1 cellular context compared by ENCODE assay signal in genomic region chr5:73729329-73729728, GRCh38.
A peak's percentile ranks its signal among the peaks of the same experiment; 100 is the strongest.
TF ChIP-seq lines count a peak whose summit lies in the region.

No MANE protein-coding gene starts in this region.

TF ChIP-seq in HepG2, 621 proteins besides CTCF, POLR2A, EP300 and RAD21 (continued from another document and continues in another):
- TF ChIP-seq ZNF512B (CRISPR knock-in tag; IDR thresholded peaks at IDR 0.05; ENCODE audit: borderline replicate concordance) (no peak), KLF16 (CRISPR knock-in tag; IDR thresholded peaks at IDR 0.05) (peak in 1 of 2 experiments; percentile 59; a peak in 1 of 4 replicates), ZNF503 (CRISPR knock-in tag; IDR thresholded peaks at IDR 0.05) (0 out of 2 replicates have a peak, but pooled peaks have one; percentile 61), PHF21A (CRISPR knock-in tag; IDR thresholded peaks at IDR 0.05) (peak; percentile 40; the same call in 1 of the 2 replicates), DMTF1 (CRISPR knock-in tag; IDR thresholded peaks at IDR 0.05) (no peak), NFE2L1 (CRISPR knock-in tag; IDR thresholded peaks at IDR 0.05; ENCODE audit: borderline replicate concordance) (no peak), PITX1 (CRISPR knock-in tag; IDR thresholded peaks at IDR 0.05) (peak; percentile 50; the same call in 1 of the 2 replicates), ZSCAN22 (CRISPR knock-in tag; IDR thresholded peaks at IDR 0.05) (no peak), MIXL1 (CRISPR knock-in tag; IDR thresholded peaks at IDR 0.05) (peak; percentile 84), KDM3A (CRISPR knock-in tag; IDR thresholded peaks at IDR 0.05; ENCODE audit: low read depth) (0 out of 2 replicates have a peak, but pooled peaks have one; percentile 23), ZNF281 (CRISPR knock-in tag; IDR thresholded peaks at IDR 0.05; ENCODE audit: borderline replicate concordance) (peak; percentile 38; the same call in 1 of the 2 replicates), ZNF652 (CRISPR knock-in tag; IDR thresholded peaks at IDR 0.05; ENCODE audit: borderline replicate concordance, low read depth) (no peak), SP1 (IDR thresholded peaks at IDR 0.05) (no peak), SP1 (CRISPR knock-in tag; IDR thresholded peaks at IDR 0.05) (no peak), ATF5 (CRISPR knock-in tag; IDR thresholded peaks at IDR 0.05; ENCODE audit: low read depth) (no peak), MYNN (CRISPR knock-in tag; IDR thresholded peaks at IDR 0.05; ENCODE audit: low read depth) (no peak), PPARG (CRISPR knock-in tag; conservative IDR thresholded peaks at IDR 0.05) (peak; percentile 80), ZMYM2 (CRISPR knock-in tag; IDR thresholded peaks at IDR 0.05) (no peak), CBX2 (IDR thresholded peaks at IDR 0.05; ENCODE audit: low read depth, low read length) (no peak), CBX2 (CRISPR knock-in tag; IDR thresholded peaks at IDR 0.05; ENCODE audit: low read depth) (no peak), UBTF (CRISPR knock-in tag; IDR thresholded peaks at IDR 0.05) (no peak), SALL1 (CRISPR knock-in tag; IDR thresholded peaks at IDR 0.05) (peak; percentile 78; the same call in 1 of the 2 replicates), TBX3 (IDR thresholded peaks at IDR 0.05; ENCODE audit: borderline replicate concordance) (peak; percentile 94), MAFF (IDR thresholded peaks at IDR 0.05; ENCODE audit: low read depth, low read length) (no peak), EEA1 (CRISPR knock-in tag; IDR thresholded peaks at IDR 0.05; ENCODE audit: borderline replicate concordance) (no peak), ZNF276 (CRISPR knock-in tag; IDR thresholded peaks at IDR 0.05; ENCODE audit: low read depth) (no peak), ZUFSP (CRISPR knock-in tag; IDR thresholded peaks at IDR 0.05; ENCODE audit: borderline replicate concordance) (no peak), NRL (CRISPR knock-in tag; IDR thresholded peaks at IDR 0.05; ENCODE audit: borderline replicate concordance) (no peak), ZNF530 (CRISPR knock-in tag; IDR thresholded peaks at IDR 0.05; ENCODE audit: low read depth) (no peak), HNF4A (CRISPR knock-in tag; IDR thresholded peaks at IDR 0.05) (peak; percentile 46; the same call in 1 of the 2 replicates), CERS6 (CRISPR knock-in tag; IDR thresholded peaks at IDR 0.05) (no peak), THAP11 (CRISPR knock-in tag; IDR thresholded peaks at IDR 0.05) (0 out of 2 replicates have a peak, but pooled peaks have one; percentile 47), NFAT5 (CRISPR knock-in tag; IDR thresholded peaks at IDR 0.05) (no peak)
